Comparison of ENCODE assay signal across 11 cellular contexts in genomic region chr11:33347490-33348125, GRCh38.
A peak's percentile ranks its signal among the peaks of the same experiment; 100 is the strongest.
DNase-seq lines count a peak whose midpoint lies in the region; ATAC-seq and TF ChIP-seq lines count a peak whose summit lies in the region.
"Had no signal": no experiment of that assay in that cellular context is flagged by ENCODE, and none has a peak within 500 bp of the region (broad histone marks: within the 10 kb centered on the region; RNA-seq: fewer than 3 reads in every experiment).

No MANE protein-coding gene starts in this region.

- no peak for TF ChIP-seq CTCF in GM12865 (IDR thresholded peaks at IDR 0.05; ENCODE audit: insufficient read depth, low read depth, low read length, missing control alignments)

- peak; percentile 61 for DNase-seq in GM12865 (ENCODE audit: low read depth)
- peak; percentile 12 for DNase-seq in NAMALWA (ENCODE audit: low spot score)
- no peak for DNase-seq in HK-2 (ENCODE audit: unreplicated experiment)
- DNase-seq in Kasumi-1 (lab: John Stamatoyannopoulos, UW), result no peak
- no peak for DNase-seq in HPDE6-E6E7 (ENCODE audit: extremely low spot score)
- DNase-seq in activated naive CD4-positive, alpha-beta T cell treated with Interleukin-2 at 50 U/mL for 16 hours, result no peak
- DNase-seq: HFFc6, immature natural killer cell, natural killer cell had no signal

- no peak overlapping the region for H3K4me3 ChIP-seq in GM12865 (ENCODE audit: low read depth, low read length)

- ATAC-seq in GM19372 (IDR thresholded peaks at IDR 0.05; ENCODE audit: low read depth, unreplicated experiment) (peak; percentile 97), HG02852 (IDR thresholded peaks at IDR 0.05; ENCODE audit: unreplicated experiment) (peak; percentile 99)
- ATAC-seq: natural killer cell had no signal

Comparison
In these comparisons a context has a peak if more than half of its experiments do, and no peak if none do; other contexts are left out.
1. DNase-seq: peak in GM12865 (single experiment) and NAMALWA (single experiment); none in HK-2 (single experiment), Kasumi-1 (0 of 2), HPDE6-E6E7 (single experiment) and activated naive CD4-positive, alpha-beta T cell treated with Interleukin-2 at 50 U/mL for 16 hours (single experiment).